ENCODE assay signal across 11 cellular contexts in genomic region chr5:170348069-170348702, GRCh38. TPM values are rescaled to one million over a fixed set of nuclear protein-coding genes. Genes with fewer than 3 reads are reported as not detected.
A peak's percentile ranks its signal among the peaks of the same experiment; 100 is the strongest.
DNase-seq lines count a peak whose midpoint lies in the region; ATAC-seq and TF ChIP-seq lines count a peak whose summit lies in the region.
"Had no signal": no experiment of that assay in that cellular context is flagged by ENCODE, and none has a peak within 500 bp of the region (broad histone marks: within the 10 kb centered on the region; RNA-seq: fewer than 3 reads in every experiment).

No MANE protein-coding gene starts in this region.

- peak; percentile 50 for TF ChIP-seq CTCF in DND-41 (IDR thresholded peaks at IDR 0.05; ENCODE audit: borderline replicate concordance, extremely low read depth, low read length, poor library complexity, severe bottlenecking)
- peak; percentile 41 for TF ChIP-seq CTCF in fibroblast of pulmonary artery (IDR thresholded peaks at IDR 0.05; ENCODE audit: low read length, missing control alignments)

- no peaks in the 10 kb centered on the region for H3K36me3 ChIP-seq in DND-41 (ENCODE audit: insufficient read depth, low read length)
- H3K36me3 ChIP-seq: Peyer's patch, stomach had no signal

- no peaks in the 10 kb centered on the region for H3K9me3 ChIP-seq in DND-41 (ENCODE audit: insufficient read depth, low read length, severe bottlenecking)
- H3K9me3 ChIP-seq: Peyer's patch had no signal

- no peaks in the 10 kb centered on the region for H3K4me1 ChIP-seq in DND-41 (ENCODE audit: insufficient read depth, low read length)
- H3K4me1 ChIP-seq: Peyer's patch had no signal

- H3K4me2 ChIP-seq in DND-41 (ENCODE audit: insufficient read depth, low read length): no peak overlapping the region

- H3K27ac ChIP-seq in DND-41 (ENCODE audit: low read length): no peak overlapping the region
- H3K27ac ChIP-seq: Peyer's patch, stomach had no signal

- H3K79me2 ChIP-seq in DND-41 (ENCODE audit: insufficient read depth, low read length): no peaks in the 10 kb centered on the region

- in situ Hi-C loops in SK-MEL-5 (cut with HindIII; ENCODE audit: low pct_unique_long_range_greater_than_20kb, low sequenced_read_pairs): no loop called here
- in situ Hi-C loops in G401 (cut with HindIII; ENCODE audit: low sequenced_read_pairs): no loop called here

- no peak for ATAC-seq in DND-41 (ENCODE audit: insufficient read depth, low read depth)
- ATAC-seq in GM19463 (IDR thresholded peaks at IDR 0.05; ENCODE audit: unreplicated experiment): no peak

- H3K27me3 ChIP-seq in DND-41 (ENCODE audit: insufficient read depth, low read length, poor library complexity): no peaks in the 10 kb centered on the region
- H3K27me3 ChIP-seq: Peyer's patch had no signal

- no peak overlapping the region for H3K4me3 ChIP-seq in DND-41 (ENCODE audit: low read depth in 1 of 2, low read length in 2 of 2)
- no peak overlapping the region for H3K4me3 ChIP-seq in fibroblast of pulmonary artery (replicated peaks; ENCODE audit: low read depth, low read length)
- H3K4me3 ChIP-seq: Peyer's patch, stomach had no signal

- DNase-seq in DND-41: no peak
- DNase-seq in SK-MEL-5 (ENCODE audit: low read depth, low spot score): peak; percentile 25
- DNase-seq in fibroblast of pulmonary artery (ENCODE audit: low read depth): peak; percentile 32
- DNase-seq in pons (ENCODE audit: low spot score): peak; percentile 53
- DNase-seq in superior temporal gyrus (ENCODE audit: extremely low spot score): no peak
- DNase-seq in G401 (ENCODE audit: low spot score): no peak
- DNase-seq: activated naive CD8-positive, alpha-beta T cell treated with anti-CD3 and anti-CD28 coated beads, Interleukin-2, amount 10 ng/mL, durations not matched to agents 7 days and 5 days; Peyer's patch; stomach had no signal

- H4K20me1 ChIP-seq in DND-41 (ENCODE audit: insufficient read depth, low read length): no peaks in the 10 kb centered on the region

- H2AFZ ChIP-seq in DND-41 (ENCODE audit: low read depth, low read length): no peak overlapping the region

- H3K9ac ChIP-seq in DND-41 (ENCODE audit: low read depth, low read length): no peak overlapping the region

RNA-seq across cellular contexts. Expression of gene KCNMB1, which starts 41.0 kb away (rescaled TPM):
- total RNA-seq in SK-MEL-5 (2014; rRNA removed; shearing (Covaris generic)): not detected in 2 replicates
- not detected in 2 replicates for polyA plus RNA-seq in SK-MEL-5 (2015; cell fraction: cytosol; rRNA removed)
- not detected in 2 replicates for polyA plus RNA-seq in SK-MEL-5 (2015; cell fraction: nucleus; rRNA removed)
- not detected in 2 replicates for total RNA-seq in G401 (2014; rRNA removed; shearing (Covaris generic))
- total RNA-seq: activated naive CD8-positive, alpha-beta T cell treated with anti-CD3 and anti-CD28 coated beads, Interleukin-2, amount 10 ng/mL, durations not matched to agents 7 days and 5 days had no signal

RNA-seq across cellular contexts. Expression of gene LCP2, which starts 50.6 kb away (rescaled TPM):
- 0.26 and 0.51 TPM in 2 replicates for total RNA-seq in SK-MEL-5 (2014; rRNA removed; shearing (Covaris generic))
- 0.06 and 0.14 TPM in 2 replicates for polyA plus RNA-seq in SK-MEL-5 (2015; cell fraction: cytosol; rRNA removed)
- polyA plus RNA-seq in SK-MEL-5 (2015; cell fraction: nucleus; rRNA removed): not detected in 2 replicates
- not detected in 2 replicates for total RNA-seq in G401 (2014; rRNA removed; shearing (Covaris generic))
- total RNA-seq: pulmonary artery endothelial cell had no signal

Comparison
In these comparisons a context has a peak if more than half of its experiments do, and no peak if none do; other contexts are left out.
1. DNase-seq: peak in SK-MEL-5 (single experiment), fibroblast of pulmonary artery (single experiment) and pons (single experiment); none in DND-41 (single experiment), superior temporal gyrus (single experiment) and G401 (single experiment).